8 cellular contexts compared by ENCODE assay signal in the genomic region with DNA sequence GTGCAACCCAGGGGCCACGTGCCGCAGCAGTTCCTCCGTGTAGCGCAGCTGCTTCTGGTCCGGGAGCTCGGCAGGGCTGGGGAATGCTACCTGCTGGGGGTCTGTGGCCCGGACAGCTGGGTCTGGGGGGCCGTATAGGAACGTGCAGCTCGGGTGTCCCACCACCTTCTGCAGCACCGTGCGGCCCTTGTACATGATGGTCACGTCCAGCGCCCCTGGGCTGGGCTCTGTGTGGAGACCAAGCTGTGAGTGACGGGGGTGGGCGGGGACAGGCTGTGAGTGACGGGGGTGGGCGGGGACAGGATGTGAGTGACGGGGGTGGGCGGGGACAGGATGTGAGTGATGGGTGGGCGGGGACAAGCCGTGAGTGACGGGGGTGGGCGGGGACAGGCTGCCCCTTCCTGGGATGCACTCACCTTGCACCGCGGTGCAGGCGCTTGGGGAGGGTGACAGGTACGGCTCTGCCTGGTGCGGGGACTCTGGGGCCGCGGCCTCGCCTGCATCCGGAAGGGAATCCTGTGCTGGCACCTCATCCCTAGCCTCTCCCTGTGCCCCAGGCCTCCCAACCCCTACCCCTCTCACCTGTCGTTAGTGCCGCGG. TPM values are rescaled to one million over a fixed set of nuclear protein-coding genes. Genes with fewer than 3 reads are reported as not detected.
DNase-seq lines count a peak whose midpoint lies in the region; ATAC-seq lines count a peak whose summit lies in the region.

No MANE protein-coding gene starts in this region.

- H3K9me3 Mint-ChIP-seq in natural killer cell treated with Interleukin-12 subunit alpha and Interleukin-12 subunit beta and Interleukin-15 and Interleukin-18, amount 100 ng/mL, for 72 hours = no peaks in the 10 kb centered on the region

- H3K9ac ChIP-seq in subcutaneous abdominal adipose tissue (ENCODE audit: low read length in 5 of 5) = no peak overlapping the region

- peak; percentile 50 for DNase-seq in Daoy (ENCODE audit: low read depth)
- peak; percentile 12 for DNase-seq in NCI-H2171 (lab: John Stamatoyannopoulos, UW)
- DNase-seq in activated CD4-positive, alpha-beta T cell treated with anti-CD3 and anti-CD28 coated beads, Interleukin-2, amount 50 U/mL, for 4 hours = peak; percentile 81 to 85
- peak; percentile 87 for DNase-seq in effector CD8-positive, alpha-beta T cell (lab: John Stamatoyannopoulos, UW)
- no peak for DNase-seq in natural killer cell treated with Interleukin-12 subunit alpha and Interleukin-12 subunit beta and Interleukin-15 and Interleukin-18, amount 100 ng/mL, for 72 hours (ENCODE audit: low spot score)
- no peak for DNase-seq in GM19240 (ENCODE audit: insufficient read length, low spot score)

- no peak overlapping the region for H3K27ac Mint-ChIP-seq in natural killer cell treated with Interleukin-12 subunit alpha and Interleukin-12 subunit beta and Interleukin-15 and Interleukin-18, amount 100 ng/mL, for 72 hours

- no peak overlapping the region for H3K4me3 ChIP-seq in subcutaneous abdominal adipose tissue (ENCODE audit: low read depth in 1 of 5, low read length in 5 of 5)

- peak; percentile 2 to 41 for ATAC-seq in natural killer cell treated with Interleukin-12 subunit alpha and Interleukin-12 subunit beta and Interleukin-15 and Interleukin-18, amount 100 ng/mL, for 72 hours
- no peak for ATAC-seq in GM18858 (IDR thresholded peaks at IDR 0.05; ENCODE audit: unreplicated experiment)

- H3K27ac ChIP-seq in subcutaneous abdominal adipose tissue (ENCODE audit: low read depth, low read length) = peak overlapping the region; percentile 86

- peaks cover 0 to 40% (median 26%) of the 10 kb centered on the region in 5 donors for H3K4me1 ChIP-seq in subcutaneous abdominal adipose tissue (ENCODE audit: control insufficient read depth in 5 of 5, insufficient read depth in 5 of 5, low read length in 5 of 5)

- no peak overlapping the region for H3K4me3 Mint-ChIP-seq in natural killer cell treated with Interleukin-12 subunit alpha and Interleukin-12 subunit beta and Interleukin-15 and Interleukin-18, amount 100 ng/mL, for 72 hours

- no peaks in the 10 kb centered on the region for H3K9me3 ChIP-seq in subcutaneous abdominal adipose tissue (ENCODE audit: control insufficient read depth in 5 of 5, low read length in 5 of 5)

- H3K36me3 ChIP-seq in subcutaneous abdominal adipose tissue (ENCODE audit: control insufficient read depth in 5 of 5, insufficient read depth in 5 of 5, low read length in 5 of 5) = peaks cover 0 to 60% (median 51%) of the 10 kb centered on the region in 5 donors

- no peaks in the 10 kb centered on the region for H3K27me3 ChIP-seq in subcutaneous abdominal adipose tissue (ENCODE audit: control insufficient read depth in 5 of 5, insufficient read depth in 4 of 5, low read length in 5 of 5)

- no peaks in the 10 kb centered on the region for H3K27me3 Mint-ChIP-seq in natural killer cell treated with Interleukin-12 subunit alpha and Interleukin-12 subunit beta and Interleukin-15 and Interleukin-18, amount 100 ng/mL, for 72 hours

- no peaks in the 10 kb centered on the region for H3K36me3 Mint-ChIP-seq in natural killer cell treated with Interleukin-12 subunit alpha and Interleukin-12 subunit beta and Interleukin-15 and Interleukin-18, amount 100 ng/mL, for 72 hours

- peaks cover 12 to 15% of the 10 kb centered on the region in 2 donors for H3K4me1 Mint-ChIP-seq in natural killer cell treated with Interleukin-12 subunit alpha and Interleukin-12 subunit beta and Interleukin-15 and Interleukin-18, amount 100 ng/mL, for 72 hours (ENCODE audit: low read depth in 2 of 2)

RNA-seq across cellular contexts. Expression of gene IRF7, which starts 2.3 kb away (rescaled TPM):
- total RNA-seq in Daoy (2014; rRNA removed; shearing (Covaris generic)) = 6.7 and 14.5 TPM in 2 replicates
- total RNA-seq in natural killer cell treated with Interleukin-12 subunit alpha and Interleukin-12 subunit beta and Interleukin-15 and Interleukin-18, amount 100 ng/mL, for 72 hours = 10 to 100 TPM; 33.7 to 34.9 TPM

RNA-seq across cellular contexts. Expression of gene CDHR5, which starts 11.3 kb away (rescaled TPM):
- not detected in 2 replicates for total RNA-seq in Daoy (2014; rRNA removed; shearing (Covaris generic))
- total RNA-seq in natural killer cell treated with Interleukin-12 subunit alpha and Interleukin-12 subunit beta and Interleukin-15 and Interleukin-18, amount 100 ng/mL, for 72 hours = not detected

RNA-seq across cellular contexts. Expression of gene SCT, which starts 13.5 kb away (rescaled TPM):
- total RNA-seq in Daoy (2014; rRNA removed; shearing (Covaris generic)) = not detected in 2 replicates
- total RNA-seq in natural killer cell treated with Interleukin-12 subunit alpha and Interleukin-12 subunit beta and Interleukin-15 and Interleukin-18, amount 100 ng/mL, for 72 hours = not detected

RNA-seq across cellular contexts. Expression of gene DRD4, which starts 23.6 kb away (rescaled TPM):
- total RNA-seq in Daoy (2014; rRNA removed; shearing (Covaris generic)) = not detected in 2 replicates
- 1 to 10 TPM in 1 of 2 donors, under 1 TPM in 1; 0.48 to 1.3 TPM for total RNA-seq in natural killer cell treated with Interleukin-12 subunit alpha and Interleukin-12 subunit beta and Interleukin-15 and Interleukin-18, amount 100 ng/mL, for 72 hours

RNA-seq across cellular contexts. Expression of gene PHRF1, which starts 37.2 kb away (rescaled TPM):
- total RNA-seq in Daoy (2014; rRNA removed; shearing (Covaris generic)) = 22.0 and 29.2 TPM in 2 replicates
- total RNA-seq in natural killer cell treated with Interleukin-12 subunit alpha and Interleukin-12 subunit beta and Interleukin-15 and Interleukin-18, amount 100 ng/mL, for 72 hours = 10 to 100 TPM; 49.2 to 85.7 TPM

Comparison
In these comparisons a context has a peak if more than half of its experiments do, and no peak if none do; other contexts are left out.
1. DNase-seq: peak in Daoy (single experiment), NCI-H2171 (single experiment), activated CD4-positive, alpha-beta T cell treated with anti-CD3 and anti-CD28 coated beads, Interleukin-2, amount 50 U/mL, for 4 hours (2 of 2) and effector CD8-positive, alpha-beta T cell (single experiment); none in natural killer cell treated with Interleukin-12 subunit alpha and Interleukin-12 subunit beta and Interleukin-15 and Interleukin-18, amount 100 ng/mL, for 72 hours (single experiment) and GM19240 (single experiment).